ENCODE assay signal across 1 cellular context in the genomic region with DNA sequence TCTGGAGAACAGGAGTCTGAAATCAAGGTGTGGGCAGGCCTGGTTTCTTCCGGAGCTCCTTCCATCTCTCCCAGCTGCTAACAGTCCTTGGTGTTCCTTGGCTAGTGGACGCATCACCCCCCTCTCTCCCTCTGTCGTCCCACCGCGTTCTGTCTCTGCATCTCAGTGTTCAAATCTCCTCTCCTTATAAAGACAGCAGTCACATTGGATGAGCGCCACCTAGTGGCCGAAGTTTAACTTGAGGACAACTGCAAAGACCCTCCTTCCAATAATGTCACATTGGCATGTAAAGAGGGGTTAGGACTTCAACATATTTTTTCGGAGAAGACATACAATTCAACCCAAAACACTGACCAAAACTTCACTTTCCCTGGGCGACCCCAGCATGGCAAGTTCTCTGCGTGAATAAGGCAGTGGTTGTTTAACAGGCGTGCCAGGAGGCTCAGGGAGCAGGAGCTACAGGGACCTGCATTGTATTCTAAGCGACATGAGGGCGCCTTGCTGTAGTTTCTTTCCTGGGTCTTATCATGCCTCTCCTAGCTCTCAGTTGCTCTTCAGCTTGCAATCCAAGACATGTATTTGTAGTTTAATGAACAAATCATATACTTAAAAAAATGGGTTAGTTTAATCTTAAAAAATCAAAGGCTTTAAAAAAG.
TF ChIP-seq lines count a peak whose summit lies in the region.

No MANE protein-coding gene starts in this region.

TF ChIP-seq in HepG2, 621 proteins besides CTCF, POLR2A, EP300 and RAD21 (continued from another document):
- TF ChIP-seq CHD2 (IDR thresholded peaks at IDR 0.05; ENCODE audit: low read depth, low read length) (no peak), ZNF292 (CRISPR knock-in tag; IDR thresholded peaks at IDR 0.05; ENCODE audit: borderline replicate concordance, low read depth) (no peak), SMC3 (IDR thresholded peaks at IDR 0.05; ENCODE audit: low read length) (peak; percentile 48), SMAD9 (CRISPR knock-in tag; IDR thresholded peaks at IDR 0.05) (no peak), STAG1 (CRISPR knock-in tag; IDR thresholded peaks at IDR 0.05) (peak; percentile 70)
- TF ChIP-seq, protein P1, sequence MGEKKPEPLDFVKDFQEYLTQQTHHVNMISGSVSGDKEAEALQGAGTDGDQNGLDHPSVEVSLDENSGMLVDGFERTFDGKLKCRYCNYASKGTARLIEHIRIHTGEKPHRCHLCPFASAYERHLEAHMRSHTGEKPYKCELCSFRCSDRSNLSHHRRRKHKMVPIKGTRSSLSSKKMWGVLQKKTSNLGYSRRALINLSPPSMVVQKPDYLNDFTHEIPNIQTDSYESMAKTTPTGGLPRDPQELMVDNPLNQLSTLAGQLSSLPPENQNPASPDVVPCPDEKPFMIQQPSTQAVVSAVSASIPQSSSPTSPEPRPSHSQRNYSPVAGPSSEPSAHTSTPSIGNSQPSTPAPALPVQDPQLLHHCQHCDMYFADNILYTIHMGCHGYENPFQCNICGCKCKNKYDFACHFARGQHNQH (CRISPR knock-in tag; IDR thresholded peaks at IDR 0.05): 0 out of 2 replicates have a peak, but pooled peaks have one; percentile 47
- TF ChIP-seq, protein P2, sequence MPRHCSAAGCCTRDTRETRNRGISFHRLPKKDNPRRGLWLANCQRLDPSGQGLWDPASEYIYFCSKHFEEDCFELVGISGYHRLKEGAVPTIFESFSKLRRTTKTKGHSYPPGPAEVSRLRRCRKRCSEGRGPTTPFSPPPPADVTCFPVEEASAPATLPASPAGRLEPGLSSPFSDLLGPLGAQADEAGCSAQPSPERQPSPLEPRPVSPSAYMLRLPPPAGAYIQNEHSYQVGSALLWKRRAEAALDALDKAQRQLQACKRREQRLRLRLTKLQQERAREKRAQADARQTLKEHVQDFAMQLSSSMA (CRISPR knock-in tag; IDR thresholded peaks at IDR 0.05): no peak
- TF ChIP-seq, protein P3, sequence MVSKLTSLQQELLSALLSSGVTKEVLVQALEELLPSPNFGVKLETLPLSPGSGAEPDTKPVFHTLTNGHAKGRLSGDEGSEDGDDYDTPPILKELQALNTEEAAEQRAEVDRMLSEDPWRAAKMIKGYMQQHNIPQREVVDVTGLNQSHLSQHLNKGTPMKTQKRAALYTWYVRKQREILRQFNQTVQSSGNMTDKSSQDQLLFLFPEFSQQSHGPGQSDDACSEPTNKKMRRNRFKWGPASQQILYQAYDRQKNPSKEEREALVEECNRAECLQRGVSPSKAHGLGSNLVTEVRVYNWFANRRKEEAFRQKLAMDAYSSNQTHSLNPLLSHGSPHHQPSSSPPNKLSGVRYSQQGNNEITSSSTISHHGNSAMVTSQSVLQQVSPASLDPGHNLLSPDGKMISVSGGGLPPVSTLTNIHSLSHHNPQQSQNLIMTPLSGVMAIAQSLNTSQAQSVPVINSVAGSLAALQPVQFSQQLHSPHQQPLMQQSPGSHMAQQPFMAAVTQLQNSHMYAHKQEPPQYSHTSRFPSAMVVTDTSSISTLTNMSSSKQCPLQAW (CRISPR knock-in tag; IDR thresholded peaks at IDR 0.05): peak; percentile 15; the same call in 1 of the 2 replicates
